8 cellular contexts compared by ENCODE assay signal in the genomic region with DNA sequence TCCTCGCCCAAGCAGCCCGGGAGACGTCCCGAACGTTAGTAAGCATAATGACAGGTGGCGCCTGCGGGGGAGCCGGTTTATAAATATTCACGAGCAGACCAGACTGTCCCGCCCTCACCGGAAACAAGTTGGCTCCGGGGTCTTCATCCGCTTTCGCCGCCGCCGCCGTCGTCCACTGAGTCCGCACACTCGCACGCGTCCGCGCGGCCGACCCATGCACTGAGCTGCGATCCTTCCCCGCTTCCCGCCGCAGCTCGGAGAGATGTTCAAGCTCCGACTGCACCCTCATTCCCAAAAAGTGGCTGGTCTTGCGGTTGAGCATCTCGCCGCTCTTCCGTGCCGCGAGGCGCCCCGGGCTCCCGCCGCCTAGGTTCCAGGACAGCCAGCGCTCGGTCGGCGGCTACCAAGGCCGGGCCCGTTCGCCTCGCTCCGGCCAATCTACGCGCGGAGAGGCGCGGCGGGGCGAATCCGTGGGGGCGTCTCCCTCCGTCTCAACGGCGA. TPM values are rescaled to one million over a fixed set of nuclear protein-coding genes. Genes with fewer than 3 reads are reported as not detected.
DNase-seq lines count a peak whose midpoint lies in the region; ATAC-seq and TF ChIP-seq lines count a peak whose summit lies in the region.

No MANE protein-coding gene starts in this region.

- peak overlapping the region; percentile 80 for H3K4me3 ChIP-seq in GM12875 (ENCODE audit: low read depth, low read length)
- H3K4me3 ChIP-seq in mucosa of stomach (ENCODE audit: low read length): peak overlapping the region; percentile 83

- H3K4me1 Mint-ChIP-seq in HFFc6 (ENCODE audit: low read depth): peaks cover 27% of the 10 kb centered on the region
- H3K4me1 Mint-ChIP-seq in effector memory CD8-positive, alpha-beta T cell (ENCODE audit: low read depth in 2 of 2): peaks cover 27 to 29% of the 10 kb centered on the region in 2 donors
- H3K4me1 Mint-ChIP-seq in type B pancreatic cell (ENCODE audit: unreplicated experiment): peaks cover 17% of the 10 kb centered on the region

- H3K9ac ChIP-seq in mucosa of stomach (ENCODE audit: low read length): peak overlapping the region; percentile 96

- H3K36me3 ChIP-seq in mucosa of stomach (ENCODE audit: control insufficient read depth, insufficient read depth, low read length): peaks cover 13% of the 10 kb centered on the region

- H3K4me3 Mint-ChIP-seq in HFFc6: peak overlapping the region; percentile 95
- H3K4me3 Mint-ChIP-seq in effector memory CD8-positive, alpha-beta T cell: peak overlapping the region; percentile 95
- peak overlapping the region; percentile 96 for H3K4me3 Mint-ChIP-seq in type B pancreatic cell

- H3K9me3 Mint-ChIP-seq in HFFc6 (no peaks in the 10 kb centered on the region), type B pancreatic cell (no peaks in the 10 kb centered on the region)
- no peaks in the 10 kb centered on the region for H3K9me3 Mint-ChIP-seq in effector memory CD8-positive, alpha-beta T cell

- peaks cover 19% of the 10 kb centered on the region for H3K4me1 ChIP-seq in mucosa of stomach (ENCODE audit: control insufficient read depth, insufficient read depth, low read length)

- H3K9me3 ChIP-seq in mucosa of stomach (ENCODE audit: control insufficient read depth, low read length): no peaks in the 10 kb centered on the region

- ATAC-seq in effector memory CD8-positive, alpha-beta T cell (replicated peaks): peak; percentile 36

- H3K27me3 Mint-ChIP-seq in HFFc6 (ENCODE audit: insufficient read depth): peaks cover 10% of the 10 kb centered on the region
- no peaks in the 10 kb centered on the region for H3K27me3 Mint-ChIP-seq in effector memory CD8-positive, alpha-beta T cell
- H3K27me3 Mint-ChIP-seq in type B pancreatic cell: no peaks in the 10 kb centered on the region

- H3K36me3 Mint-ChIP-seq in HFFc6 (ENCODE audit: low read depth) (peaks cover 26% of the 10 kb centered on the region), type B pancreatic cell (peaks cover 4% of the 10 kb centered on the region)
- H3K36me3 Mint-ChIP-seq in effector memory CD8-positive, alpha-beta T cell (ENCODE audit: insufficient read depth): peaks cover 52% of the 10 kb centered on the region

- TF ChIP-seq CTCF in GM12875 (IDR thresholded peaks at IDR 0.05; ENCODE audit: borderline replicate concordance, insufficient read depth, low read depth, low read length) (no peak), HFFc6 (IDR thresholded peaks at IDR 0.05) (no peak), type B pancreatic cell (conservative IDR thresholded peaks at IDR 0.05) (no peak)

- H3K27ac Mint-ChIP-seq in HFFc6: peak overlapping the region; percentile 90
- H3K27ac Mint-ChIP-seq in effector memory CD8-positive, alpha-beta T cell: peak overlapping the region; percentile 93 to 96
- peak overlapping the region; percentile 92 for H3K27ac Mint-ChIP-seq in type B pancreatic cell

- no peaks in the 10 kb centered on the region for H3K27me3 ChIP-seq in mucosa of stomach (ENCODE audit: control insufficient read depth, insufficient read depth, low read length)

- DNase-seq in HFFc6 (peak; percentile 16), NCI-H1105 treated with DMSO at 0.1 percent for 48 hours (lab: John Stamatoyannopoulos, UW) (peak; percentile 48), type B pancreatic cell (ENCODE audit: extremely low spot score, unreplicated experiment) (no peak), NCI-H446 (lab: John Stamatoyannopoulos, UW) (no peak)
- peak; percentile 13 for DNase-seq in activated CD4-positive, alpha-beta T cell treated with anti-CD3 and anti-CD28 coated beads for 1 hour
- DNase-seq in effector memory CD8-positive, alpha-beta T cell: peak in 2 of 3 experiments; percentile 19 to 27

RNA-seq across cellular contexts. Expression of gene CFAP119, which starts 0.4 kb away (rescaled TPM):
- total RNA-seq in HFFc6 (2021; fragmentation: NEBNext Ultra II Directional; extraction: Animal tissue kit (Norgen Biotek cat#: 25700)): 1 to 10 TPM; 4.3 to 7.6 (median 5.1) TPM
- total RNA-seq in type B pancreatic cell (ENCODE audit: low replicate concordance): 14.2 and 15.0 TPM in 2 replicates

RNA-seq across cellular contexts. Expression of gene RNF40, which starts 0.6 kb away (rescaled TPM):
- 100 to 1,000 TPM in 5 of 6 experiments, 10 to 100 TPM in 1; 98.2 to 120 (median 104) TPM for total RNA-seq in HFFc6 (2021; fragmentation: NEBNext Ultra II Directional; extraction: Animal tissue kit (Norgen Biotek cat#: 25700))
- total RNA-seq in type B pancreatic cell (ENCODE audit: low replicate concordance): 107 and 131 TPM in 2 replicates

RNA-seq across cellular contexts. Expression of gene PHKG2, which starts 13.3 kb away (rescaled TPM):
- total RNA-seq in HFFc6 (2021; fragmentation: NEBNext Ultra II Directional; extraction: Animal tissue kit (Norgen Biotek cat#: 25700)): 10 to 100 TPM; 26.6 to 31.0 (median 27.7) TPM
- 41.5 and 42.4 TPM in 2 replicates for total RNA-seq in type B pancreatic cell (ENCODE audit: low replicate concordance)

RNA-seq across cellular contexts. Expression of gene ZNF629, which starts 25.5 kb away (rescaled TPM):
- total RNA-seq in HFFc6 (2021; fragmentation: NEBNext Ultra II Directional; extraction: Animal tissue kit (Norgen Biotek cat#: 25700)): 10 to 100 TPM; 19.4 to 21.8 (median 21.0) TPM
- 26.9 and 35.5 TPM in 2 replicates for total RNA-seq in type B pancreatic cell (ENCODE audit: low replicate concordance)

Comparison
In these comparisons a context has a peak if more than half of its experiments do, and no peak if none do; other contexts are left out.
1. DNase-seq: peak in HFFc6 (single experiment), NCI-H1105 treated with DMSO at 0.1 percent for 48 hours (single experiment), activated CD4-positive, alpha-beta T cell treated with anti-CD3 and anti-CD28 coated beads for 1 hour (single experiment) and effector memory CD8-positive, alpha-beta T cell (2 of 3); none in type B pancreatic cell (single experiment) and NCI-H446 (0 of 2).
2. Peak in every context shown above with its lines, with median percentiles within 50 percentile points of each other: H3K27ac Mint-ChIP-seq and H3K4me3 Mint-ChIP-seq.